Comparison of ENCODE assay signal across 1 cellular context in the genomic region with DNA sequence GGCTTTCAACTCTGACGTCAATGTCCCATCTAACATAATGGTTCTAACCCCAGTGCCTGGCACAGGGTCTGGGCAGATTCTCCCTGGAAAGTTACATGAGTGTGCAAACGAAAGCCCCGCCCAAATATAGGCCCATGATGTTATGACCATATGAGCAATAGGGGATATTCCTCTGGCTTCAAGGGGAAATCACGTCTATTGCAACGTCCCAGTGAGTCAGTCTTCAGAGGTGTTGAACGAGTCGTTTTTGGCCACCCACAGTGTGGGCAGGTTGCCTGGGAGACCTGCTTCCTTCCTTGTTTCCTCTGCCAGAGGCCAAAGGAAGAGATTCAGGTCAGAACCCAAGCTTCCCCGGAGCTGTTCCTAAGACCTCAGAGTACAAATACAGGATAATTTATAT.
TF ChIP-seq lines count a peak whose summit lies in the region.

No MANE protein-coding gene starts in this region.

TF ChIP-seq in GM12878, 131 proteins besides CTCF, POLR2A, EP300 and RAD21 (continued from another document and continues in another):
- no peak for TF ChIP-seq PKNOX1 (IDR thresholded peaks at IDR 0.05)
- TF ChIP-seq ETV6 (conservative IDR thresholded peaks at IDR 0.05 in 1 of 2, IDR thresholded peaks at IDR 0.05 in 1 of 2; ENCODE audit: borderline replicate concordance in 1 of 2, low read depth in 1 of 2), result peak in 1 of 2 experiments; percentile 72; a peak in 1 of 4 replicates
- TF ChIP-seq CHD1 (IDR thresholded peaks at IDR 0.05; ENCODE audit: low read depth, low read length), result no peak
- no peak for TF ChIP-seq RCOR1 (conservative IDR thresholded peaks at IDR 0.05; ENCODE audit: low read depth, low read length)
- no peak for TF ChIP-seq PML (IDR thresholded peaks at IDR 0.05; ENCODE audit: low read length)
- no peak for TF ChIP-seq KAT2A (conservative IDR thresholded peaks at IDR 0.05; ENCODE audit: control insufficient read depth, low read depth, low read length)
- TF ChIP-seq STAT3 (IDR thresholded peaks at IDR 0.05; ENCODE audit: low read depth, low read length), result no peak
- no peak for TF ChIP-seq BCLAF1 (IDR thresholded peaks at IDR 0.05)
- TF ChIP-seq, protein P1, sequence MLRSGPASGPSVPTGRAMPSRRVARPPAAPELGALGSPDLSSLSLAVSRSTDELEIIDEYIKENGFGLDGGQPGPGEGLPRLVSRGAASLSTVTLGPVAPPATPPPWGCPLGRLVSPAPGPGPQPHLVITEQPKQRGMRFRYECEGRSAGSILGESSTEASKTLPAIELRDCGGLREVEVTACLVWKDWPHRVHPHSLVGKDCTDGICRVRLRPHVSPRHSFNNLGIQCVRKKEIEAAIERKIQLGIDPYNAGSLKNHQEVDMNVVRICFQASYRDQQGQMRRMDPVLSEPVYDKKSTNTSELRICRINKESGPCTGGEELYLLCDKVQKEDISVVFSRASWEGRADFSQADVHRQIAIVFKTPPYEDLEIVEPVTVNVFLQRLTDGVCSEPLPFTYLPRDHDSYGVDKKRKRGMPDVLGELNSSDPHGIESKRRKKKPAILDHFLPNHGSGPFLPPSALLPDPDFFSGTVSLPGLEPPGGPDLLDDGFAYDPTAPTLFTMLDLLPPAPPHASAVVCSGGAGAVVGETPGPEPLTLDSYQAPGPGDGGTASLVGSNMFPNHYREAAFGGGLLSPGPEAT (IDR thresholded peaks at IDR 0.05; ENCODE audit: low read depth), result no peak
- TF ChIP-seq MXI1 (IDR thresholded peaks at IDR 0.05; ENCODE audit: low read depth, low read length), result no peak
- TF ChIP-seq EGR1 (IDR thresholded peaks at IDR 0.05; ENCODE audit: borderline replicate concordance in 1 of 2, low read depth in 2 of 2, low read length in 2 of 2), result peak in 1 of 2 experiments; percentile 71; a peak in 2 of 3 replicates
- no peak for TF ChIP-seq TBL1XR1 (IDR thresholded peaks at IDR 0.05; ENCODE audit: low read depth, low read length)
- TF ChIP-seq BRCA1 (IDR thresholded peaks at IDR 0.05; ENCODE audit: low read depth, low read length), result no peak
- TF ChIP-seq ATF7 (IDR thresholded peaks at IDR 0.05; ENCODE audit: low read depth), result peak; percentile 17; the same call in 1 of the 2 replicates
- no peak for TF ChIP-seq NR2C2 (IDR thresholded peaks at IDR 0.05; ENCODE audit: borderline replicate concordance, control insufficient read depth, insufficient read length, low read depth)
- no peak for TF ChIP-seq ZBTB4 (CRISPR knock-in tag; IDR thresholded peaks at IDR 0.05)
- TF ChIP-seq SMC3 (IDR thresholded peaks at IDR 0.05; ENCODE audit: borderline replicate concordance, low read length), result no peak
- TF ChIP-seq, protein P2, sequence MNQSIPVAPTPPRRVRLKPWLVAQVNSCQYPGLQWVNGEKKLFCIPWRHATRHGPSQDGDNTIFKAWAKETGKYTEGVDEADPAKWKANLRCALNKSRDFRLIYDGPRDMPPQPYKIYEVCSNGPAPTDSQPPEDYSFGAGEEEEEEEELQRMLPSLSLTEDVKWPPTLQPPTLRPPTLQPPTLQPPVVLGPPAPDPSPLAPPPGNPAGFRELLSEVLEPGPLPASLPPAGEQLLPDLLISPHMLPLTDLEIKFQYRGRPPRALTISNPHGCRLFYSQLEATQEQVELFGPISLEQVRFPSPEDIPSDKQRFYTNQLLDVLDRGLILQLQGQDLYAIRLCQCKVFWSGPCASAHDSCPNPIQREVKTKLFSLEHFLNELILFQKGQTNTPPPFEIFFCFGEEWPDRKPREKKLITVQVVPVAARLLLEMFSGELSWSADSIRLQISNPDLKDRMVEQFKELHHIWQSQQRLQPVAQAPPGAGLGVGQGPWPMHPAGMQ (IDR thresholded peaks at IDR 0.05; ENCODE audit: borderline replicate concordance), result no peak
- no peak for TF ChIP-seq NR2F1 (conservative IDR thresholded peaks at IDR 0.05)
- TF ChIP-seq SIN3A (IDR thresholded peaks at IDR 0.05; ENCODE audit: low read depth, low read length), result no peak
- TF ChIP-seq, protein P3, sequence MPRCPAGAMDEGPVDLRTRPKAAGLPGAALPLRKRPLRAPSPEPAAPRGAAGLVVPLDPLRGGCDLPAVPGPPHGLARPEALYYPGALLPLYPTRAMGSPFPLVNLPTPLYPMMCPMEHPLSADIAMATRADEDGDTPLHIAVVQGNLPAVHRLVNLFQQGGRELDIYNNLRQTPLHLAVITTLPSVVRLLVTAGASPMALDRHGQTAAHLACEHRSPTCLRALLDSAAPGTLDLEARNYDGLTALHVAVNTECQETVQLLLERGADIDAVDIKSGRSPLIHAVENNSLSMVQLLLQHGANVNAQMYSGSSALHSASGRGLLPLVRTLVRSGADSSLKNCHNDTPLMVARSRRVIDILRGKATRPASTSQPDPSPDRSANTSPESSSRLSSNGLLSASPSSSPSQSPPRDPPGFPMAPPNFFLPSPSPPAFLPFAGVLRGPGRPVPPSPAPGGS (IDR thresholded peaks at IDR 0.05; ENCODE audit: borderline replicate concordance, insufficient read depth, low read depth, low read length, poor library complexity, severe bottlenecking), result peak; percentile 35
- no peak for TF ChIP-seq PRDM15 (CRISPR knock-in tag; IDR thresholded peaks at IDR 0.05)
- no peak for TF ChIP-seq STAT1 (conservative IDR thresholded peaks at IDR 0.05)
- TF ChIP-seq CHD2 (IDR thresholded peaks at IDR 0.05; ENCODE audit: borderline replicate concordance, low read depth, low read length), result no peak
- TF ChIP-seq HCFC1 (IDR thresholded peaks at IDR 0.05; ENCODE audit: low read length), result no peak
- peak; percentile 79; the same call in 1 of the 2 replicates for TF ChIP-seq NFIC (IDR thresholded peaks at IDR 0.05; ENCODE audit: low read depth, low read length)
- TF ChIP-seq ZBTB33 (IDR thresholded peaks at IDR 0.05), result 0 out of 2 replicates have a peak, but pooled peaks have one; percentile 19
- TF ChIP-seq GABPA (IDR thresholded peaks at IDR 0.05; ENCODE audit: low read depth), result no peak
- TF ChIP-seq SUZ12 (IDR thresholded peaks at IDR 0.05; ENCODE audit: unreplicated experiment), result no peak
- TF ChIP-seq ATF2 (IDR thresholded peaks at IDR 0.05; ENCODE audit: low read length), result peak; percentile 69; the same call in 1 of the 2 replicates
- TF ChIP-seq, protein P4, sequence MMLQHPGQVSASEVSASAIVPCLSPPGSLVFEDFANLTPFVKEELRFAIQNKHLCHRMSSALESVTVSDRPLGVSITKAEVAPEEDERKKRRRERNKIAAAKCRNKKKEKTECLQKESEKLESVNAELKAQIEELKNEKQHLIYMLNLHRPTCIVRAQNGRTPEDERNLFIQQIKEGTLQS (IDR thresholded peaks at IDR 0.05; ENCODE audit: borderline replicate concordance, extremely low read depth, low read depth, low read length), result no peak
- TF ChIP-seq CEBPB (IDR thresholded peaks at IDR 0.05; ENCODE audit: borderline replicate concordance in 1 of 2, low read depth in 2 of 2, low read length in 2 of 2), result no peak; a peak in 1 of 4 replicates
- no peak for TF ChIP-seq YY1 (IDR thresholded peaks at IDR 0.05; ENCODE audit: low read depth, low read length)
- no peak for TF ChIP-seq HDGF (IDR thresholded peaks at IDR 0.05)
- TF ChIP-seq NR2C1 (IDR thresholded peaks at IDR 0.05), result no peak
- TF ChIP-seq PAX5 (IDR thresholded peaks at IDR 0.05; ENCODE audit: borderline replicate concordance, low read depth, low read length), result no peak
- peak in 1 of 2 experiments; percentile 78; a peak in 2 of 4 replicates for TF ChIP-seq SRF (IDR thresholded peaks at IDR 0.05; ENCODE audit: low read depth in 2 of 2, low read length in 2 of 2)
- no peak; the same call in 1 of the 2 replicates for TF ChIP-seq CBFB (IDR thresholded peaks at IDR 0.05; ENCODE audit: low read depth)
- no peak for TF ChIP-seq HDAC6 (IDR thresholded peaks at IDR 0.05; ENCODE audit: unreplicated experiment)
